In the genomic region with DNA sequence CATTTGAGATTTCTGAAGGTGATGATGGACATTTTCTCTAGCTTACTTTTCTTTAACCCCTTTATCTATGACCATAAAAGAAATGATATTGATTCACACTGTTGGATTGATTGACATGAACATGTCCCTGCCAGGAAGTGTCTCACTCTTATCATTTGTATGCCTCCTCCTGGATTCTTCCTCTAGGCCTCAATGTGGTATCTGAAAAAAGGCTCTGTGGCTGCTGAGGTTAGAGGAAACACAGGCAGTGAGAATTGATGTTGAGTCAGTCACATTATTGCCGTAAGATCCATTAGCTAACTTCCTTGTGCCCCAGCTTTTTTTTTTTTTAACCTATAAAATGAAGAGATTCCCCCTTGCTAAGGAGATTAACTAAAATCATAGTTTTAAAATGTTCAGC, we compare ENCODE assay signal across 15 cellular contexts. TPM values are rescaled to one million over a fixed set of nuclear protein-coding genes. Genes with fewer than 3 reads are reported as not detected.
DNase-seq lines count a peak whose midpoint lies in the region; ATAC-seq, FAIRE-seq and TF ChIP-seq lines count a peak whose summit lies in the region.
"Had no signal": no experiment of that assay in that cellular context is flagged by ENCODE, and none has a peak within 500 bp of the region (broad histone marks: within the 10 kb centered on the region; RNA-seq: fewer than 3 reads in every experiment).

No MANE protein-coding gene starts in this region.

- H3K27me3 ChIP-seq in mammary epithelial cell (ENCODE audit: insufficient read depth, low read length) (no peaks in the 10 kb centered on the region), RWPE2 (ENCODE audit: insufficient read depth, poor library complexity, severe bottlenecking) (no peaks in the 10 kb centered on the region), foreskin keratinocyte (no peaks in the 10 kb centered on the region), HepG2 (ENCODE audit: control insufficient read depth in 1 of 2, insufficient read depth in 2 of 2, low read length in 2 of 2) (no peaks in the 10 kb centered on the region)
- H3K27me3 ChIP-seq: stomach had no signal

- no peaks in the 10 kb centered on the region for H3K36me3 Mint-ChIP-seq in MCF 10A (ENCODE audit: insufficient read depth, unreplicated experiment)
- no peaks in the 10 kb centered on the region for H3K36me3 Mint-ChIP-seq in stimulated activated effector memory CD8-positive, alpha-beta T cell treated with anti-CD3 and anti-CD28 coated beads, Interleukin-12 subunit alpha, Interleukin-12 subunit beta, amount 100 ng/mL, for 72 hours

- H3K4me1 ChIP-seq in mammary epithelial cell (ENCODE audit: insufficient read depth, low read length) = peaks cover 10% of the 10 kb centered on the region
- peaks cover 22% of the 10 kb centered on the region for H3K4me1 ChIP-seq in RWPE2 (ENCODE audit: insufficient read depth, poor library complexity, severe bottlenecking)
- H3K4me1 ChIP-seq in foreskin keratinocyte = peaks cover 15% of the 10 kb centered on the region
- no peaks in the 10 kb centered on the region for H3K4me1 ChIP-seq in HepG2 (ENCODE audit: insufficient read depth, low read length)

- in situ Hi-C loops in mammary epithelial cell (cut with MboI; ENCODE audit: low sequenced_read_pairs in 2 of 2) (no loop called here), HepG2 (cut with HindIII; ENCODE audit: extremely low pct_ligation_motif_present, low pct_unique_long_range_greater_than_20kb) (no loop called here)

- no peak for TF ChIP-seq POLR2A in HepG2 (IDR thresholded peaks at IDR 0.05; ENCODE audit: insufficient read depth in 1 of 2, low read depth in 2 of 2, low read length in 2 of 2)

- DNase-seq in mammary epithelial cell = peak; percentile 80
- no peak for DNase-seq in MCF 10A (ENCODE audit: unreplicated experiment)
- DNase-seq in RWPE2 (ENCODE audit: low spot score) = no peak
- DNase-seq in foreskin keratinocyte = peak; percentile 54 to 76
- no peak for DNase-seq in HepG2 (ENCODE audit: low spot score)
- DNase-seq in stimulated activated effector memory CD8-positive, alpha-beta T cell treated with anti-CD3 and anti-CD28 coated beads, Interleukin-12 subunit alpha, Interleukin-12 subunit beta, amount 100 ng/mL, for 72 hours (ENCODE audit: low spot score in 2 of 2) = no peak
- DNase-seq in NCI-H187 (lab: John Stamatoyannopoulos, UW) = no peak
- DNase-seq: activated CD4-positive, alpha-beta T cell treated with anti-CD3 and anti-CD28 coated beads, Interleukin-2, amount 10 ng/mL, durations not matched to agents 24 days and 14 days; activated T-cell treated with anti-CD3 and anti-CD28 coated beads, Interleukin-2, amount 50 U/mL, for 4 hours; mesendoderm; NCI-H2171 treated with DMSO at 0.1 percent for 48 hours; stomach had no signal

- ATAC-seq in RWPE2 (ENCODE audit: low read depth) (peak; percentile 61; the same call in 1 of the 3 replicates), foreskin keratinocyte (peak; percentile 78), GM21528 (IDR thresholded peaks at IDR 0.05; ENCODE audit: low FRiP score, unreplicated experiment) (no peak), HepG2 (no peak)
- no peak for ATAC-seq in stimulated activated effector memory CD8-positive, alpha-beta T cell treated with anti-CD3 and anti-CD28 coated beads, Interleukin-12 subunit alpha, Interleukin-12 subunit beta, amount 100 ng/mL, for 72 hours
- ATAC-seq: A549; activated T-cell treated with anti-CD3 and anti-CD28 coated beads, Interleukin-2, amount 50 U/mL, for 4 hours had no signal

- no peak overlapping the region for H3K4me2 ChIP-seq in mammary epithelial cell (ENCODE audit: insufficient read depth, low read depth, low read length)
- no peak overlapping the region for H3K4me2 ChIP-seq in HepG2 (ENCODE audit: low read depth, low read length)
- H3K4me2 ChIP-seq: A549 had no signal

- no peaks in the 10 kb centered on the region for H3K9me3 ChIP-seq in mammary epithelial cell (replicated peaks; ENCODE audit: insufficient read depth, low read length)
- no peaks in the 10 kb centered on the region for H3K9me3 ChIP-seq in RWPE2 (ENCODE audit: severe bottlenecking)
- no peaks in the 10 kb centered on the region for H3K9me3 ChIP-seq in HepG2 (ENCODE audit: low read length)
- H3K9me3 ChIP-seq: A549, stomach had no signal

- H3K4me3 Mint-ChIP-seq in MCF 10A (ENCODE audit: unreplicated experiment) = no peak overlapping the region
- no peak overlapping the region for H3K4me3 Mint-ChIP-seq in stimulated activated effector memory CD8-positive, alpha-beta T cell treated with anti-CD3 and anti-CD28 coated beads, Interleukin-12 subunit alpha, Interleukin-12 subunit beta, amount 100 ng/mL, for 72 hours
- H3K4me3 Mint-ChIP-seq: activated CD4-positive, alpha-beta T cell treated with anti-CD3 and anti-CD28 coated beads, Interleukin-2, amount 10 ng/mL, durations not matched to agents 24 days and 14 days; activated T-cell treated with anti-CD3 and anti-CD28 coated beads, Interleukin-2, amount 50 U/mL, for 4 hours had no signal

- no peak overlapping the region for H3K4me3 ChIP-seq in mammary epithelial cell (replicated peaks in 1 of 3; ENCODE audit: insufficient read depth in 1 of 3, low read depth in 2 of 3, low read length in 3 of 3)
- H3K4me3 ChIP-seq in RWPE2 (ENCODE audit: severe bottlenecking) = no peak overlapping the region
- H3K4me3 ChIP-seq in HepG2 (replicated peaks in 1 of 3; ENCODE audit: insufficient read depth in 1 of 3, low read depth in 2 of 3, low read length in 3 of 3) = no peak overlapping the region
- H3K4me3 ChIP-seq: A549, coronary artery, stomach had no signal

- H4K20me1 ChIP-seq in mammary epithelial cell (ENCODE audit: insufficient read depth, low read length) (no peaks in the 10 kb centered on the region), HepG2 (ENCODE audit: insufficient read depth, low read length) (no peaks in the 10 kb centered on the region)

- H3K27ac Mint-ChIP-seq in MCF 10A (ENCODE audit: low read depth, unreplicated experiment) = no peak overlapping the region
- H3K27ac Mint-ChIP-seq in stimulated activated effector memory CD8-positive, alpha-beta T cell treated with anti-CD3 and anti-CD28 coated beads, Interleukin-12 subunit alpha, Interleukin-12 subunit beta, amount 100 ng/mL, for 72 hours = no peak overlapping the region
- H3K27ac Mint-ChIP-seq: activated CD4-positive, alpha-beta T cell treated with anti-CD3 and anti-CD28 coated beads, Interleukin-2, amount 10 ng/mL, durations not matched to agents 24 days and 14 days had no signal

- intact Hi-C loops in mammary epithelial cell (cut with micrococcal nuclease) (no loop called here), MCF 10A (cut with micrococcal nuclease) (no loop called here), HepG2 (cut with micrococcal nuclease; ENCODE audit: unreplicated experiment) (no loop called here)

- H3K79me2 ChIP-seq in mammary epithelial cell (ENCODE audit: insufficient read depth, low read length) (no peaks in the 10 kb centered on the region), HepG2 (ENCODE audit: insufficient read depth, low read length) (no peaks in the 10 kb centered on the region)

- H3K27me3 Mint-ChIP-seq in MCF 10A (ENCODE audit: insufficient read depth, unreplicated experiment) = no peaks in the 10 kb centered on the region

- TF ChIP-seq CTCF in mammary epithelial cell (conservative IDR thresholded peaks at IDR 0.05 in 1 of 2, IDR thresholded peaks at IDR 0.05 in 1 of 2; ENCODE audit: extremely low read depth in 1 of 2, insufficient read depth in 1 of 2, low read depth in 1 of 2, low read length in 2 of 2) (no peak), MCF 10A (IDR thresholded peaks at IDR 0.05; ENCODE audit: unreplicated experiment) (no peak), RWPE2 (IDR thresholded peaks at IDR 0.05; ENCODE audit: poor library complexity, severe bottlenecking) (no peak), foreskin keratinocyte (conservative IDR thresholded peaks at IDR 0.05) (peak; percentile 17), HepG2 (CRISPR knock-in tag; IDR thresholded peaks at IDR 0.05) (no peak)

- WGBS in mammary epithelial cell (ENCODE audit: low coverage, missing lambda C conversion rate) = 0% methylated on average over 1 of the region's 1 CpG
- WGBS in HepG2 (ENCODE audit: low lambda C conversion rate) = 100% methylated on average over 1 of the region's 1 CpG

- dilution Hi-C loops in mammary epithelial cell (cut with HindIII; ENCODE audit: low sequenced_read_pairs) = no loop called here

- no peaks in the 10 kb centered on the region for H3K9me3 Mint-ChIP-seq in MCF 10A (ENCODE audit: unreplicated experiment)
- H3K9me3 Mint-ChIP-seq in stimulated activated effector memory CD8-positive, alpha-beta T cell treated with anti-CD3 and anti-CD28 coated beads, Interleukin-12 subunit alpha, Interleukin-12 subunit beta, amount 100 ng/mL, for 72 hours = peaks cover 4% of the 10 kb centered on the region
- H3K9me3 Mint-ChIP-seq: activated CD4-positive, alpha-beta T cell treated with anti-CD3 and anti-CD28 coated beads, Interleukin-2, amount 10 ng/mL, durations not matched to agents 24 days and 14 days; activated T-cell treated with anti-CD3 and anti-CD28 coated beads, Interleukin-2, amount 50 U/mL, for 4 hours had no signal

- BruUV-seq in mammary epithelial cell (replicated peaks; lab: Mats Ljungman, UMichigan) (no TSS peak), MCF 10A (replicated peaks; lab: Mats Ljungman, UMichigan) (no TSS peak), HepG2 (replicated peaks; lab: Mats Ljungman, UMichigan) (no TSS peak)

- POLR2A ChIA-PET in MCF 10A (lab: Yijun Ruan, JAX) = no interaction called here
- POLR2A ChIA-PET in HepG2 (lab: Yijun Ruan, JAX) = interaction anchor here (0.8 kb wide), 1 partner anchor 19 kb away, joined by 3 read pairs; no protein-coding TSS in a partner anchor

- H3K36me3 ChIP-seq in mammary epithelial cell (ENCODE audit: insufficient read depth, low read length) (no peaks in the 10 kb centered on the region), RWPE2 (ENCODE audit: low read depth) (no peaks in the 10 kb centered on the region), HepG2 (replicated peaks in 1 of 2; ENCODE audit: control insufficient read depth in 1 of 2, insufficient read depth in 2 of 2, low read length in 2 of 2) (no peaks in the 10 kb centered on the region)
- H3K36me3 ChIP-seq: stomach had no signal

- TF ChIP-seq EP300 in HepG2 (IDR thresholded peaks at IDR 0.05; ENCODE audit: low read depth in 2 of 2, low read length in 2 of 2) (no peak), HepG2 (CRISPR knock-in tag; IDR thresholded peaks at IDR 0.05; ENCODE audit: borderline replicate concordance) (no peak)

- no peak for FAIRE-seq in HepG2 (lab: Jason Lieb, UNC)
- FAIRE-seq: A549 had no signal

- H2AFZ ChIP-seq in mammary epithelial cell (ENCODE audit: low read depth, low read length) (peak overlapping the region; percentile 11), HepG2 (ENCODE audit: low read length) (no peak overlapping the region)

- CTCF ChIA-PET in mammary epithelial cell (lab: Charles Lee; ENCODE audit: low non-redundant PET) (no interaction called here), MCF 10A (lab: Yijun Ruan, JAX) (interaction anchor here (0.8 to 1.0 kb wide), 4 partner anchors 23 to 276 kb away, joined by 3 to 5 read pairs (median 3); no protein-coding TSS in a partner anchor), HepG2 (lab: Yijun Ruan, JAX; ENCODE audit: low intra/inter-chr PET ratio, low total read pairs) (no interaction called here)

- no peak overlapping the region for H3K9ac ChIP-seq in mammary epithelial cell (ENCODE audit: insufficient read depth, low read length)
- no peak overlapping the region for H3K9ac ChIP-seq in HepG2 (ENCODE audit: insufficient read depth, low read depth, low read length)

- H3K27ac ChIP-seq in mammary epithelial cell (ENCODE audit: insufficient read depth, low read depth, low read length) (no peak overlapping the region), RWPE2 (ENCODE audit: poor library complexity, severe bottlenecking) (no peak overlapping the region), foreskin keratinocyte (no peak overlapping the region), HepG2 (ENCODE audit: extremely low read length, insufficient read depth, low read length) (no peak overlapping the region)
- H3K27ac ChIP-seq: A549, coronary artery, stomach had no signal

- no peak for TF ChIP-seq RAD21 in HepG2 (CRISPR knock-in tag; IDR thresholded peaks at IDR 0.05)

- H3K4me1 Mint-ChIP-seq in MCF 10A (ENCODE audit: insufficient read depth, unreplicated experiment) = no peaks in the 10 kb centered on the region
- H3K4me1 Mint-ChIP-seq in stimulated activated effector memory CD8-positive, alpha-beta T cell treated with anti-CD3 and anti-CD28 coated beads, Interleukin-12 subunit alpha, Interleukin-12 subunit beta, amount 100 ng/mL, for 72 hours = no peaks in the 10 kb centered on the region
- H3K4me1 Mint-ChIP-seq: activated CD4-positive, alpha-beta T cell treated with anti-CD3 and anti-CD28 coated beads, Interleukin-2, amount 10 ng/mL, durations not matched to agents 24 days and 14 days had no signal

RNA-seq across cellular contexts. Expression of a gene that starts 8.0 kb away (rescaled TPM):
- total RNA-seq in mammary epithelial cell (10 to 100 TPM; 13.1 to 16.3 TPM), MCF 10A (2022) (3.8 and 4.2 TPM in 2 replicates), foreskin keratinocyte (3.1 and 3.9 TPM in 2 replicates), HepG2 (2016; rRNA removed; fragmentation: Illumina TruSeq; extraction: Trizol) (22.7 and 30.1 TPM in 2 replicates)
- polyA plus RNA-seq in mammary epithelial cell (4.0 TPM), foreskin keratinocyte (0.93 and 0.98 TPM in 2 replicates), HepG2 (2011; rRNA removed) (4.3 and 4.7 TPM in 2 replicates)
- polyA minus RNA-seq in mammary epithelial cell = 4.0 TPM
- 9.2 and 10.9 TPM in 2 replicates for total RNA-seq in HepG2 (2016; cell fraction: cytosol; rRNA removed; fragmentation: Illumina TruSeq; extraction: Trizol; ENCODE audit: low read depth)
- total RNA-seq in HepG2 (2016; cell fraction: insoluble cytoplasmic fraction; rRNA removed; fragmentation: Illumina TruSeq; extraction: Trizol) = 20.4 and 24.3 TPM in 2 replicates
- 16.1 and 18.6 TPM in 2 replicates for total RNA-seq in HepG2 (2016; cell fraction: membrane; rRNA removed; fragmentation: Illumina TruSeq; extraction: Trizol)
- 40.5 and 40.8 TPM in 2 replicates for total RNA-seq in HepG2 (2016; cell fraction: nucleus; rRNA removed; fragmentation: Illumina TruSeq; extraction: Trizol)
- polyA plus RNA-seq in HepG2 (2011; cell fraction: cytosol; rRNA removed) = 3.0 and 4.0 TPM in 2 replicates
- polyA plus RNA-seq in HepG2 (2011; cell fraction: nucleus; rRNA removed) = 6.1 and 7.0 TPM in 2 replicates
- 7.5 and 9.3 TPM in 2 replicates for polyA plus RNA-seq in HepG2 (2012)
- polyA plus RNA-seq in HepG2 (2016; cell fraction: cytosol; fragmentation: Illumina TruSeq; extraction: Trizol; ENCODE audit: low read depth) = 3.5 and 4.3 TPM in 2 replicates
- 14.8 and 17.3 TPM in 2 replicates for polyA plus RNA-seq in HepG2 (2016; cell fraction: insoluble cytoplasmic fraction; fragmentation: Illumina TruSeq; extraction: Trizol; ENCODE audit: low read depth)
- 6.5 and 6.7 TPM in 2 replicates for polyA plus RNA-seq in HepG2 (2016; cell fraction: membrane; fragmentation: Illumina TruSeq; extraction: Trizol; ENCODE audit: low read depth)
- 14.6 and 17.3 TPM in 2 replicates for polyA plus RNA-seq in HepG2 (2016; cell fraction: nucleus; fragmentation: Illumina TruSeq; extraction: Trizol; ENCODE audit: insufficient read depth, low read depth)
- 3.3 and 9.4 TPM in 2 replicates for polyA minus RNA-seq in HepG2 (2011; rRNA and poly(A)+ RNA removed; ENCODE audit: low replicate concordance)
- 8.1 and 8.3 TPM in 2 replicates for polyA minus RNA-seq in HepG2 (2011; cell fraction: cytosol; rRNA and poly(A)+ RNA removed)
- polyA minus RNA-seq in HepG2 (2011; cell fraction: nucleus; rRNA and poly(A)+ RNA removed) = 45.8 and 47.3 TPM in 2 replicates
- total RNA-seq: activated CD4-positive, alpha-beta T cell treated with anti-CD3 and anti-CD28 coated beads, Interleukin-2, amount 10 ng/mL, durations not matched to agents 24 days and 14 days; activated T-cell treated with anti-CD3 and anti-CD28 coated beads, Interleukin-2, amount 50 U/mL, for 4 hours had no signal

Comparison
In these comparisons a context has a peak if more than half of its experiments do, and no peak if none do; other contexts are left out.
1. DNase-seq: peak in mammary epithelial cell (single experiment) and foreskin keratinocyte (2 of 2); none in MCF 10A (single experiment), RWPE2 (single experiment), HepG2 (single experiment), stimulated activated effector memory CD8-positive, alpha-beta T cell treated with anti-CD3 and anti-CD28 coated beads, Interleukin-12 subunit alpha, Interleukin-12 subunit beta, amount 100 ng/mL, for 72 hours (0 of 2) and NCI-H187 (0 of 2).
2. ATAC-seq: peak in RWPE2 (single experiment) and foreskin keratinocyte (single experiment); none in GM21528 (single experiment), HepG2 (single experiment) and stimulated activated effector memory CD8-positive, alpha-beta T cell treated with anti-CD3 and anti-CD28 coated beads, Interleukin-12 subunit alpha, Interleukin-12 subunit beta, amount 100 ng/mL, for 72 hours (single experiment).